Comparison of ENCODE assay signal across 18 cellular contexts in the genomic region with DNA sequence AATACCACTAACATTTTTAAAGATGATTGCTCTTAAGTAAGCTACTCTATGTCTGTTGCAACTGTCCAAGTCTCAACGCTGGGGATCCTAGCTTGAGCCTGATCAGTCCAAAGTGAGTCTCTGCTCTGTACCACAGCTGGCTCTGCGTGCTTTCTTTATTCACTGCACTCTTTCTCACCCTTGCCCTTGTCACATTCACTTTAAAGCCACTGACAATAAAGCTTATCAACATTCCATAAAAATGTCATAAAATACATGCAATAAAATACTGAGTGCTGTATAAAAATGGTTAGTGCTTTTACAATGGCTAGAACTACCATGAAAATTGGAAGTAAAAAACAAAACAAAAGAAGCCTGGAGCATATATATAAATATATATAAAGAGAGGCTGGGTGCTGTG. TPM values are rescaled to one million over a fixed set of nuclear protein-coding genes. Genes with fewer than 3 reads are reported as not detected.
"Had no signal": no experiment of that assay in that cellular context is flagged by ENCODE, and none has a peak within 500 bp of the region (broad histone marks: within the 10 kb centered on the region; RNA-seq: fewer than 3 reads in every experiment).

No MANE protein-coding gene starts in this region.

- H3K9me3 Mint-ChIP-seq: activated CD4-positive, alpha-beta T cell treated with anti-CD3 and anti-CD28 coated beads, Interleukin-2, amount 10 ng/mL, durations not matched to agents 24 days and 14 days had no signal

- H3K4me1 ChIP-seq: adrenal gland, lower lobe of right lung had no signal

- DNase-seq: activated B cell treated with CpG ODN at 0.5 μM for 24 hours; activated CD4-positive, alpha-beta T cell treated with anti-CD3 and anti-CD28 coated beads, Interleukin-2, amount 10 ng/mL, durations not matched to agents 24 days and 14 days; activated CD8-positive, alpha-beta memory T cell treated with anti-CD3 and anti-CD28 coated beads, Interleukin-2, amount 50 U/mL, for 4 hours; activated CD8-positive, alpha-beta T cell treated with anti-CD3 and anti-CD28 coated beads, Interleukin-2, amount 10 ng/mL, durations not matched to agents 7 days and 5 days; activated effector memory CD4-positive, alpha-beta T cell treated with anti-CD3 and anti-CD28 coated beads, Interleukin-2, amount 50 U/mL, for 16 hours; activated T-cell treated with anti-CD3 and anti-CD28 coated beads, Interleukin-2, amount 50 U/mL, for 48 hours; adrenal gland; hypothalamus; lower lobe of right lung; stimulated activated CD4-positive, alpha-beta T cell treated with anti-CD3 and anti-CD28 coated beads, Interleukin-4, amount 100 ng/mL, for 24 hours; stimulated activated naive CD4-positive, alpha-beta T cell; T-helper 2 cell; trophoblast cell had no signal

- H3K27me3 ChIP-seq: adrenal gland had no signal

- H3K4me1 Mint-ChIP-seq: activated B cell treated with CpG ODN at 0.5 μM for 24 hours; activated CD4-positive, alpha-beta T cell treated with anti-CD3 and anti-CD28 coated beads, Interleukin-2, amount 10 ng/mL, durations not matched to agents 24 days and 14 days; activated naive CD4-positive, alpha-beta T cell treated with anti-CD3 and anti-CD28 coated beads, Interleukin-2, amount 50 U/mL, for 24 hours had no signal

- H3K27me3 Mint-ChIP-seq: activated B cell treated with CpG ODN at 0.5 μM for 24 hours; activated CD4-positive, alpha-beta T cell treated with anti-CD3 and anti-CD28 coated beads, Interleukin-2, amount 10 ng/mL, durations not matched to agents 24 days and 14 days; activated naive CD4-positive, alpha-beta T cell treated with anti-CD3 and anti-CD28 coated beads, Interleukin-2, amount 50 U/mL, for 24 hours had no signal

- H3K27ac ChIP-seq: adrenal gland, lower lobe of right lung had no signal

- H3K4me3 ChIP-seq: adrenal gland, lower lobe of right lung had no signal

- H3K27ac Mint-ChIP-seq: activated B cell treated with CpG ODN at 0.5 μM for 24 hours; activated CD4-positive, alpha-beta T cell treated with anti-CD3 and anti-CD28 coated beads, Interleukin-2, amount 10 ng/mL, durations not matched to agents 24 days and 14 days; activated CD8-positive, alpha-beta T cell treated with anti-CD3 and anti-CD28 coated beads, Interleukin-2, amount 10 ng/mL, durations not matched to agents 7 days and 5 days; activated naive CD4-positive, alpha-beta T cell treated with anti-CD3 and anti-CD28 coated beads, Interleukin-2, amount 50 U/mL, for 24 hours; mesothelial cell of epicardium had no signal

- H3K4me3 Mint-ChIP-seq: activated B cell treated with CpG ODN at 0.5 μM for 24 hours; activated CD4-positive, alpha-beta T cell treated with anti-CD3 and anti-CD28 coated beads, Interleukin-2, amount 10 ng/mL, durations not matched to agents 24 days and 14 days; activated CD8-positive, alpha-beta T cell treated with anti-CD3 and anti-CD28 coated beads, Interleukin-2, amount 10 ng/mL, durations not matched to agents 7 days and 5 days; activated naive CD4-positive, alpha-beta T cell treated with anti-CD3 and anti-CD28 coated beads, Interleukin-2, amount 50 U/mL, for 24 hours; mesothelial cell of epicardium had no signal

- H3K36me3 Mint-ChIP-seq: activated naive CD4-positive, alpha-beta T cell treated with anti-CD3 and anti-CD28 coated beads, Interleukin-2, amount 50 U/mL, for 24 hours had no signal

- ATAC-seq: activated CD8-positive, alpha-beta T cell treated with anti-CD3 and anti-CD28 coated beads, Interleukin-2, amount 10 ng/mL, durations not matched to agents 7 days and 5 days; esophagus mucosa; lower lobe of right lung had no signal

- H3K9me3 ChIP-seq: adrenal gland, lower lobe of right lung had no signal

- H3K36me3 ChIP-seq: adrenal gland, lower lobe of right lung had no signal

RNA-seq across cellular contexts. Expression of a gene that starts 45.5 kb away (rescaled TPM):
- total RNA-seq: activated B cell treated with CpG ODN at 0.5 μM for 24 hours; activated CD4-positive, alpha-beta T cell treated with anti-CD3 and anti-CD28 coated beads, Interleukin-2, amount 10 ng/mL, durations not matched to agents 24 days and 14 days; activated CD8-positive, alpha-beta T cell treated with anti-CD3 and anti-CD28 coated beads, Interleukin-2, amount 10 ng/mL, durations not matched to agents 7 days and 5 days; esophagus mucosa; glomerular endothelial cell; kidney epithelial cell had no signal
